Comparison of ENCODE assay signal across 1 cellular context in the genomic region with DNA sequence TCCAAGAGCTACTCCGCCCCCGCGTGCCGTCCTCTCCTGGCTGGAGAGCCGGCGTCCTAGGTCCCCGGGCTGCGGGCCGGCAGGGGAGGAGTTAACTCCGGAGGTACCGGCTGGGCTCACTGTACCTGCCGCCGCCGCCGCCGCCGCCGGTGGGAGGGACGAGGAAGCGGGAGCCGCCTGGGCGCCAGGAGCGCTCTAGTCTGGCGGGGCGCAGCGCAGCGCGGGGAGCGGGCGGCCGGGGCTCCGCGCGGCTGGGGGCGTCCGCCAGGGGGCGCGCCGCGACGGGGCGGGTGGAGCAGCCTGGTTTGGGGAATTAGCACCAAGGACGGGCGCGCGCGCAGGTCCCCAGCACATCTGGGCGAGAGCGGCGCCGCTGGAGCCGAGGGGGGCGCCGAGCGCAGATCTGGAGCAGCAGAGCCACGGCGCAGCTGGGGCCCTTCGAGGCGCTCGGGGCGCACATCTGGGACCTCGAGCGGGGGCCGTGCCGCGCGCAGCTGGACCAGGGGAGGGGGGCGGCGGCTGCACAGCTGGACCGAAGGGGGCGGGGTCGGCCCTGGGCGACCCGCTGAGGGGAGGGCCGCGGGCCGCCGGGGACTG.
TF ChIP-seq lines count a peak whose summit lies in the region.

Gene NXPH3 (plus strand): TSS at position 348 of the 597 bp plus-strand sequence. CDS start 349 bp downstream, outside the sequence.

TF ChIP-seq in K562, 482 proteins besides CTCF, POLR2A, EP300 and RAD21 (continued from another document and continues in another):
- TF ChIP-seq, protein P1, sequence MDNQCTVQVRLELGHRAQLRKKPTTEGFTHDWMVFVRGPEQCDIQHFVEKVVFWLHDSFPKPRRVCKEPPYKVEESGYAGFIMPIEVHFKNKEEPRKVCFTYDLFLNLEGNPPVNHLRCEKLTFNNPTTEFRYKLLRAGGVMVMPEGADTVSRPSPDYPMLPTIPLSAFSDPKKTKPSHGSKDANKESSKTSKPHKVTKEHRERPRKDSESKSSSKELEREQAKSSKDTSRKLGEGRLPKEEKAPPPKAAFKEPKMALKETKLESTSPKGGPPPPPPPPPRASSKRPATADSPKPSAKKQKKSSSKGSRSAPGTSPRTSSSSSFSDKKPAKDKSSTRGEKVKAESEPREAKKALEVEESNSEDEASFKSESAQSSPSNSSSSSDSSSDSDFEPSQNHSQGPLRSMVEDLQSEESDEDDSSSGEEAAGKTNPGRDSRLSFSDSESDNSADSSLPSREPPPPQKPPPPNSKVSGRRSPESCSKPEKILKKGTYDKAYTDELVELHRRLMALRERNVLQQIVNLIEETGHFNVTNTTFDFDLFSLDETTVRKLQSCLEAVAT (IDR thresholded peaks at IDR 0.05): no peak
- TF ChIP-seq ZNF41 (CRISPR knock-in tag; conservative IDR thresholded peaks at IDR 0.05) (no peak), MXI1 (IDR thresholded peaks at IDR 0.05; ENCODE audit: low read depth, low read length) (no peak), ZNF133 (CRISPR knock-in tag; IDR thresholded peaks at IDR 0.05) (no peak), ATF3 (IDR thresholded peaks at IDR 0.05) (no peak), ATF3 (CRISPR knock-in tag; conservative IDR thresholded peaks at IDR 0.05) (no peak), TCF7L2 (IDR thresholded peaks at IDR 0.05; ENCODE audit: low read depth, low read length) (no peak), SIN3B (IDR thresholded peaks at IDR 0.05; ENCODE audit: low read depth) (no peak), NR2C1 (IDR thresholded peaks at IDR 0.05) (no peak), NR2C1 (tag; IDR thresholded peaks at IDR 0.05) (no peak), MTA2 (IDR thresholded peaks at IDR 0.05; ENCODE audit: low read depth) (no peak), ZNF444 (CRISPR knock-in tag; IDR thresholded peaks at IDR 0.05) (no peak), FOXP1 (CRISPR knock-in tag; IDR thresholded peaks at IDR 0.05) (0 out of 2 replicates have a peak, but pooled peaks have one; percentile 18), HDAC2 (IDR thresholded peaks at IDR 0.05) (no peak), CBFB (CRISPR knock-in tag; IDR thresholded peaks at IDR 0.05) (no peak), ZNF561 (CRISPR knock-in tag; conservative IDR thresholded peaks at IDR 0.05) (no peak), MAZ (CRISPR knock-in tag; conservative IDR thresholded peaks at IDR 0.05 in 1 of 2, IDR thresholded peaks at IDR 0.05 in 1 of 2) (peak; percentile 21 to 65; a peak in 2 of 4 replicates), ZNF644 (tag; IDR thresholded peaks at IDR 0.05; ENCODE audit: low read depth) (no peak), SP2 (IDR thresholded peaks at IDR 0.05; ENCODE audit: extremely low read depth, low read depth, low read length, poor library complexity, severe bottlenecking) (no peak), PHB (CRISPR knock-in tag; IDR thresholded peaks at IDR 0.05) (no peak), SRSF7 (optimal IDR thresholded peaks at IDR 0.05; ENCODE audit: low read depth, low read length) (no peak), LCOR (CRISPR knock-in tag; IDR thresholded peaks at IDR 0.05) (no peak), GABPB2 (CRISPR knock-in tag; conservative IDR thresholded peaks at IDR 0.05) (no peak), HCFC1 (IDR thresholded peaks at IDR 0.05; ENCODE audit: low read depth, low read length) (no peak), FOXA1 (IDR thresholded peaks at IDR 0.05; ENCODE audit: borderline replicate concordance) (no peak), SNRNP70 (optimal IDR thresholded peaks at IDR 0.05; ENCODE audit: low read depth, low read length) (no peak), RAD51 (IDR thresholded peaks at IDR 0.05; ENCODE audit: borderline replicate concordance, low read depth) (no peak), NKRF (IDR thresholded peaks at IDR 0.05; ENCODE audit: borderline replicate concordance) (no peak), TSHZ1 (CRISPR knock-in tag; IDR thresholded peaks at IDR 0.05) (no peak), HSF4 (CRISPR knock-in tag; IDR thresholded peaks at IDR 0.05; ENCODE audit: borderline replicate concordance) (no peak), TAF7 (tag; IDR thresholded peaks at IDR 0.05) (no peak), GATA2 (CRISPR knock-in tag; IDR thresholded peaks at IDR 0.05) (no peak), ERF (CRISPR knock-in tag; IDR thresholded peaks at IDR 0.05) (no peak), HMG20A (CRISPR knock-in tag; conservative IDR thresholded peaks at IDR 0.05) (no peak), TCFL5 (CRISPR knock-in tag; conservative IDR thresholded peaks at IDR 0.05) (no peak), DLX4 (CRISPR knock-in tag; IDR thresholded peaks at IDR 0.05) (no peak), BRCA1 (IDR thresholded peaks at IDR 0.05) (no peak), BRCA1 (CRISPR knock-in tag; IDR thresholded peaks at IDR 0.05) (no peak), NRF1 (conservative IDR thresholded peaks at IDR 0.05 in 1 of 2, IDR thresholded peaks at IDR 0.05 in 1 of 2) (peak; percentile 81 to 85), CSDE1 (IDR thresholded peaks at IDR 0.05) (no peak), DACH1 (IDR thresholded peaks at IDR 0.05; ENCODE audit: partially characterized antibody) (peak; percentile 50), CXXC5 (CRISPR knock-in tag; IDR thresholded peaks at IDR 0.05) (peak; percentile 85), ZNF24 (IDR thresholded peaks at IDR 0.05) (peak; percentile 70; the same call in 1 of the 2 replicates), NFXL1 (CRISPR knock-in tag; IDR thresholded peaks at IDR 0.05) (no peak), PRPF4 (IDR thresholded peaks at IDR 0.05; ENCODE audit: insufficient read depth, low read depth, low read length, poor library complexity, severe bottlenecking) (no peak), ZNF79 (CRISPR knock-in tag; IDR thresholded peaks at IDR 0.05; ENCODE audit: low read depth) (no peak), NCOA4 (IDR thresholded peaks at IDR 0.05; ENCODE audit: partially characterized antibody) (no peak), STAT5B (CRISPR knock-in tag; IDR thresholded peaks at IDR 0.05) (no peak), FOXJ3 (CRISPR knock-in tag; IDR thresholded peaks at IDR 0.05) (no peak)
- TF ChIP-seq, protein P2, sequence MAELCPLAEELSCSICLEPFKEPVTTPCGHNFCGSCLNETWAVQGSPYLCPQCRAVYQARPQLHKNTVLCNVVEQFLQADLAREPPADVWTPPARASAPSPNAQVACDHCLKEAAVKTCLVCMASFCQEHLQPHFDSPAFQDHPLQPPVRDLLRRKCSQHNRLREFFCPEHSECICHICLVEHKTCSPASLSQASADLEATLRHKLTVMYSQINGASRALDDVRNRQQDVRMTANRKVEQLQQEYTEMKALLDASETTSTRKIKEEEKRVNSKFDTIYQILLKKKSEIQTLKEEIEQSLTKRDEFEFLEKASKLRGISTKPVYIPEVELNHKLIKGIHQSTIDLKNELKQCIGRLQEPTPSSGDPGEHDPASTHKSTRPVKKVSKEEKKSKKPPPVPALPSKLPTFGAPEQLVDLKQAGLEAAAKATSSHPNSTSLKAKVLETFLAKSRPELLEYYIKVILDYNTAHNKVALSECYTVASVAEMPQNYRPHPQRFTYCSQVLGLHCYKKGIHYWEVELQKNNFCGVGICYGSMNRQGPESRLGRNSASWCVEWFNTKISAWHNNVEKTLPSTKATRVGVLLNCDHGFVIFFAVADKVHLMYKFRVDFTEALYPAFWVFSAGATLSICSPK (IDR thresholded peaks at IDR 0.05; ENCODE audit: borderline replicate concordance): no peak
- TF ChIP-seq, protein P3, sequence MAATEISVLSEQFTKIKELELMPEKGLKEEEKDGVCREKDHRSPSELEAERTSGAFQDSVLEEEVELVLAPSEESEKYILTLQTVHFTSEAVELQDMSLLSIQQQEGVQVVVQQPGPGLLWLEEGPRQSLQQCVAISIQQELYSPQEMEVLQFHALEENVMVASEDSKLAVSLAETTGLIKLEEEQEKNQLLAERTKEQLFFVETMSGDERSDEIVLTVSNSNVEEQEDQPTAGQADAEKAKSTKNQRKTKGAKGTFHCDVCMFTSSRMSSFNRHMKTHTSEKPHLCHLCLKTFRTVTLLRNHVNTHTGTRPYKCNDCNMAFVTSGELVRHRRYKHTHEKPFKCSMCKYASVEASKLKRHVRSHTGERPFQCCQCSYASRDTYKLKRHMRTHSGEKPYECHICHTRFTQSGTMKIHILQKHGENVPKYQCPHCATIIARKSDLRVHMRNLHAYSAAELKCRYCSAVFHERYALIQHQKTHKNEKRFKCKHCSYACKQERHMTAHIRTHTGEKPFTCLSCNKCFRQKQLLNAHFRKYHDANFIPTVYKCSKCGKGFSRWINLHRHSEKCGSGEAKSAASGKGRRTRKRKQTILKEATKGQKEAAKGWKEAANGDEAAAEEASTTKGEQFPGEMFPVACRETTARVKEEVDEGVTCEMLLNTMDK (IDR thresholded peaks at IDR 0.05; ENCODE audit: borderline replicate concordance, insufficient read depth, low read depth, low read length, poor library complexity, severe bottlenecking): peak; percentile 72
- TF ChIP-seq, protein P4, sequence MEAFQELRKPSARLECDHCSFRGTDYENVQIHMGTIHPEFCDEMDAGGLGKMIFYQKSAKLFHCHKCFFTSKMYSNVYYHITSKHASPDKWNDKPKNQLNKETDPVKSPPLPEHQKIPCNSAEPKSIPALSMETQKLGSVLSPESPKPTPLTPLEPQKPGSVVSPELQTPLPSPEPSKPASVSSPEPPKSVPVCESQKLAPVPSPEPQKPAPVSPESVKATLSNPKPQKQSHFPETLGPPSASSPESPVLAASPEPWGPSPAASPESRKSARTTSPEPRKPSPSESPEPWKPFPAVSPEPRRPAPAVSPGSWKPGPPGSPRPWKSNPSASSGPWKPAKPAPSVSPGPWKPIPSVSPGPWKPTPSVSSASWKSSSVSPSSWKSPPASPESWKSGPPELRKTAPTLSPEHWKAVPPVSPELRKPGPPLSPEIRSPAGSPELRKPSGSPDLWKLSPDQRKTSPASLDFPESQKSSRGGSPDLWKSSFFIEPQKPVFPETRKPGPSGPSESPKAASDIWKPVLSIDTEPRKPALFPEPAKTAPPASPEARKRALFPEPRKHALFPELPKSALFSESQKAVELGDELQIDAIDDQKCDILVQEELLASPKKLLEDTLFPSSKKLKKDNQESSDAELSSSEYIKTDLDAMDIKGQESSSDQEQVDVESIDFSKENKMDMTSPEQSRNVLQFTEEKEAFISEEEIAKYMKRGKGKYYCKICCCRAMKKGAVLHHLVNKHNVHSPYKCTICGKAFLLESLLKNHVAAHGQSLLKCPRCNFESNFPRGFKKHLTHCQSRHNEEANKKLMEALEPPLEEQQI (IDR thresholded peaks at IDR 0.05): no peak
- TF ChIP-seq, protein P5, sequence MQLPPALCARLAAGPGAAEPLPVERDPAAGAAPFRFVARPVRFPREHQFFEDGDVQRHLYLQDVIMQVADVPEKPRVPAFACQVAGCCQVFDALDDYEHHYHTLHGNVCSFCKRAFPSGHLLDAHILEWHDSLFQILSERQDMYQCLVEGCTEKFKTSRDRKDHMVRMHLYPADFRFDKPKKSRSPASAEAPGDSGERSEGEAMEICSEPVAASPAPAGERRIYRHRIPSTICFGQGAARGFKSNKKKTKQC (CRISPR knock-in tag; IDR thresholded peaks at IDR 0.05): 0 out of 2 replicates have a peak, but pooled peaks have one; percentile 31
